In the genomic region with DNA sequence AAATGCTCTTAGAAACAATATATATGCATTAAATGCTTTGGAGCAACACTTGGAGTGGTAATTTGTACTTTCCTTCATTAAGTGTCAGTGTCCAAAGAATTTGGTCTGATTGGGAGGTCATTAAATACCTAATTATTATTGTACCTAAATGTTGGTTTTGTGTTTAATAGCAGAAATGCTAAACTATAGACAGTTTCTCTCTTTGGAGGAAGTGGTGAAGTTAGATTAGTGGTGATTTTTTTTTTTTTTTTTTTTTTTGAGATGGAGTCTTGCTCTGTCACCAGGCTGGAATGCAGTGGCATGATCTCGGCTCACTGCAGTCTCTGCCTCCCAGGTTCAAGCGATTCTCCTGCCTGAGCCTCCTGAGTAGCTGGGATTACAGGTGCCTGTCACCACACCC, we compare ENCODE assay signal across 2 cellular contexts. TPM values are rescaled to one million over a fixed set of nuclear protein-coding genes. Genes with fewer than 3 reads are reported as not detected.
"Had no signal": no experiment of that assay in that cellular context is flagged by ENCODE, and none has a peak within 500 bp of the region (broad histone marks: within the 10 kb centered on the region; RNA-seq: fewer than 3 reads in every experiment).

No MANE protein-coding gene starts in this region.

RNA-seq across cellular contexts. Expression of a gene that starts 46.2 kb away (rescaled TPM):
- total RNA-seq: activated naive CD4-positive, alpha-beta T cell treated with anti-CD3 and anti-CD28 coated beads for 36 hours; activated T-helper 1 cell treated with anti-CD3 and anti-CD28 coated beads, Interleukin-12 subunit alpha, Interleukin-12 subunit beta, Interleukin-2, Interleukin-4 antibody, amounts not matched to agents 30 ng/mL and 10 ng/mL and 1 ng/mL, durations not matched to agents 14 hours and 24 hours and 36 hours had no signal
